8 cellular contexts compared by ENCODE assay signal in genomic region chr21:45972716-45973474, GRCh38. TPM values are rescaled to one million over a fixed set of nuclear protein-coding genes. Genes with fewer than 3 reads are reported as not detected.
DNase-seq lines count a peak whose midpoint lies in the region; ATAC-seq and TF ChIP-seq lines count a peak whose summit lies in the region.

No MANE protein-coding gene starts in this region.

- no peaks in the 10 kb centered on the region for H3K9me2 ChIP-seq in neural cell (ENCODE audit: insufficient read depth, low read length)
- H3K9me2 ChIP-seq in Karpas-422 (replicated peaks; ENCODE audit: insufficient read depth, low read length) = no peaks in the 10 kb centered on the region

- H3K27me3 ChIP-seq in GM06990 (replicated peaks; ENCODE audit: control insufficient read depth, insufficient read depth, low read length) (no peaks in the 10 kb centered on the region; the same call in 1 of the 2 replicates), NT2/D1 (ENCODE audit: insufficient read depth, insufficient read length) (peaks cover 16% of the 10 kb centered on the region), esophagus squamous epithelium (peaks cover 0 to 73% (median 11%) of the 10 kb centered on the region in 4 donors), neural cell (ENCODE audit: insufficient read depth, low read depth, low read length) (peaks cover 38% of the 10 kb centered on the region), Karpas-422 (ENCODE audit: low read length) (no peaks in the 10 kb centered on the region)

- intact Hi-C loops in esophagus squamous epithelium (cut with DNase I) = loop anchor here (10.0 kb wide), 1 partner anchor 132 kb away; no protein-coding TSS in a partner anchor

- no peak for ATAC-seq in GM18858 (IDR thresholded peaks at IDR 0.05; ENCODE audit: unreplicated experiment)

- H3K36me3 ChIP-seq in GM06990 (ENCODE audit: control insufficient read depth, insufficient read depth, low read length) = no peaks in the 10 kb centered on the region
- no peaks in the 10 kb centered on the region for H3K36me3 ChIP-seq in NT2/D1 (ENCODE audit: insufficient read depth, insufficient read length, low read length)
- no peaks in the 10 kb centered on the region for H3K36me3 ChIP-seq in esophagus squamous epithelium
- H3K36me3 ChIP-seq in neural cell (ENCODE audit: insufficient read depth, low read length) = no peaks in the 10 kb centered on the region
- no peaks in the 10 kb centered on the region for H3K36me3 ChIP-seq in Karpas-422 (ENCODE audit: insufficient read depth, low read length)

- H4K20me1 ChIP-seq in neural cell (ENCODE audit: insufficient read depth) = no peaks in the 10 kb centered on the region
- H4K20me1 ChIP-seq in Karpas-422 (ENCODE audit: insufficient read depth, low read depth, low read length) = no peaks in the 10 kb centered on the region

- DNase-seq in GM06990 (ENCODE audit: extremely low read depth, insufficient read length) = no peak
- no peak for DNase-seq in NT2/D1 (ENCODE audit: low read depth, low spot score)
- DNase-seq in esophagus squamous epithelium (lab: John Stamatoyannopoulos, UW) = no peak
- no peak for DNase-seq in NCI-H2029 (lab: John Stamatoyannopoulos, UW)
- DNase-seq in SHP77 treated with DMSO at 0.1 percent for 48 hours (lab: John Stamatoyannopoulos, UW) = no peak
- no peak for DNase-seq in Karpas-422

- TF ChIP-seq CTCF in GM06990 (IDR thresholded peaks at IDR 0.05; ENCODE audit: insufficient read depth, low read length, poor library complexity, severe bottlenecking) (no peak), esophagus squamous epithelium (IDR thresholded peaks at IDR 0.05) (no peak), neural cell (IDR thresholded peaks at IDR 0.05; ENCODE audit: poor library complexity, severe bottlenecking) (no peak)

- no peak for TF ChIP-seq EP300 in neural cell (conservative IDR thresholded peaks at IDR 0.05; ENCODE audit: poor library complexity, severe bottlenecking)

- no peak for TF ChIP-seq RAD21 in neural cell (conservative IDR thresholded peaks at IDR 0.05)

- H3K4me1 ChIP-seq in NT2/D1 (ENCODE audit: insufficient read depth, insufficient read length) (peaks cover 31% of the 10 kb centered on the region), esophagus squamous epithelium (peaks cover 43 to 66% (median 44%) of the 10 kb centered on the region in 3 donors), Karpas-422 (ENCODE audit: low read length) (no peaks in the 10 kb centered on the region)

- no peaks in the 10 kb centered on the region for H3F3A ChIP-seq in neural cell (ENCODE audit: insufficient read depth, low read length, poor library complexity, severe bottlenecking)

- H3K9me3 ChIP-seq in NT2/D1 (ENCODE audit: insufficient read depth, low read length) (no peaks in the 10 kb centered on the region), esophagus squamous epithelium (no peaks in the 10 kb centered on the region), neural cell (ENCODE audit: low read length) (no peaks in the 10 kb centered on the region), Karpas-422 (ENCODE audit: low read length) (no peaks in the 10 kb centered on the region)

- H3K9ac ChIP-seq in NT2/D1 (ENCODE audit: insufficient read length, low read depth) = peak overlapping the region; percentile 94
- H3K9ac ChIP-seq in neural cell (ENCODE audit: low read length) = peak overlapping the region; percentile 50
- no peak overlapping the region for H3K9ac ChIP-seq in Karpas-422 (ENCODE audit: low read length)

- H3K27ac ChIP-seq in esophagus squamous epithelium (peak overlapping the region; percentile 74 to 94 (median 90)), neural cell (ENCODE audit: low read length) (no peak overlapping the region), Karpas-422 (ENCODE audit: low read length) (no peak overlapping the region)

- H2AFZ ChIP-seq in neural cell (ENCODE audit: low read depth, low read length) = no peak overlapping the region
- H2AFZ ChIP-seq in Karpas-422 (ENCODE audit: low read length) = no peak overlapping the region

- H3K79me2 ChIP-seq in neural cell (replicated peaks; ENCODE audit: insufficient read depth, low read length) = no peaks in the 10 kb centered on the region
- H3K79me2 ChIP-seq in Karpas-422 (ENCODE audit: low read length) = no peaks in the 10 kb centered on the region

- 0% methylated on average over 1 of the region's 58 CpGs; no CpG with 5 or more reads in 1 of the 2 donors for WGBS in esophagus squamous epithelium, 2 donors

- TF ChIP-seq POLR2A in esophagus squamous epithelium (IDR thresholded peaks at IDR 0.05) = peak in 1 of 4 donors; percentile 17

- no peak overlapping the region for H3K4me2 ChIP-seq in neural cell (ENCODE audit: low read length)
- no peak overlapping the region for H3K4me2 ChIP-seq in Karpas-422 (ENCODE audit: low read depth, low read length, poor library complexity, severe bottlenecking)

- peak overlapping the region; percentile 48 for H3K4me3 ChIP-seq in GM06990 (replicated peaks; ENCODE audit: low read depth, low read length)
- H3K4me3 ChIP-seq in NT2/D1 (ENCODE audit: insufficient read length, low read depth) = peak overlapping the region; percentile 75
- H3K4me3 ChIP-seq in esophagus squamous epithelium = peak overlapping the region; percentile 33 to 64 (median 50)
- peak overlapping the region; percentile 65 for H3K4me3 ChIP-seq in neural cell (ENCODE audit: low read length)
- no peak overlapping the region for H3K4me3 ChIP-seq in Karpas-422 (ENCODE audit: low read length)

TF ChIP-seq in neural cell, 6 proteins besides CTCF, POLR2A, EP300 and RAD21:
- no peak for TF ChIP-seq TAF1 (IDR thresholded peaks at IDR 0.05; ENCODE audit: low read depth)

RNA-seq across cellular contexts. Expression of gene COL6A1, which starts 8.7 kb away (rescaled TPM):
- 100 to 1,000 TPM in 1 of 4 donors, 10 to 100 TPM in 3; 25.0 to 242 (median 54.9) TPM for total RNA-seq in esophagus squamous epithelium
- 29.4 and 49.0 TPM in 2 replicates for polyA plus RNA-seq in neural cell
- polyA minus RNA-seq in neural cell = 24.0 and 27.0 TPM in 2 replicates
- total RNA-seq in Karpas-422 (2014; rRNA removed; shearing (Covaris generic); ENCODE audit: low replicate concordance) = not detected in 2 replicates

Comparison
In these comparisons a context has a peak if more than half of its experiments do, and no peak if none do; other contexts are left out.
1. H3K27ac ChIP-seq: peak in esophagus squamous epithelium (4 of 4); none in neural cell (single experiment) and Karpas-422 (single experiment).
2. RNA of gene COL6A1, which starts 8.7 kb away (total RNA-seq): 25.0 to 242 TPM in esophagus squamous epithelium; not detected in Karpas-422; every median in the first group is over 10 times any median in the second.